8 cellular contexts compared by ENCODE assay signal in genomic region chr12:122979001-122979907, GRCh38. TPM values are rescaled to one million over a fixed set of nuclear protein-coding genes. Genes with fewer than 3 reads are reported as not detected.
DNase-seq lines count a peak whose midpoint lies in the region; ATAC-seq and TF ChIP-seq lines count a peak whose summit lies in the region.

No MANE protein-coding gene starts in this region.

- no peak for DNase-seq in activated CD4-positive, alpha-beta T cell treated with anti-CD3 and anti-CD28 coated beads for 36 hours
- DNase-seq in activated CD4-positive, alpha-beta T cell treated with anti-CD3 and anti-CD28 coated beads, Interleukin-2, amount 50 U/mL, for 1 hour: no peak
- no peak for DNase-seq in activated naive CD4-positive, alpha-beta T cell treated with anti-CD3 and anti-CD28 coated beads, Interleukin-2, amount 50 U/mL, for 72 hours (ENCODE audit: low spot score in 2 of 2)
- DNase-seq in iris pigment epithelial cell (ENCODE audit: low read depth): peak; percentile 7
- DNase-seq in SIG-M5 (lab: John Stamatoyannopoulos, UW): no peak
- no peak for DNase-seq in foreskin keratinocyte

- peaks cover 0 to 32% (median 25%) of the 10 kb centered on the region in 5 donors for H3K36me3 ChIP-seq in subcutaneous abdominal adipose tissue (ENCODE audit: control insufficient read depth in 5 of 5, insufficient read depth in 5 of 5, low read length in 5 of 5)

- ATAC-seq in activated CD4-positive, alpha-beta T cell treated with anti-CD3 and anti-CD28 coated beads for 36 hours: no peak
- no peak for ATAC-seq in activated naive CD4-positive, alpha-beta T cell treated with anti-CD3 and anti-CD28 coated beads, Interleukin-2, amount 50 U/mL, for 72 hours
- ATAC-seq in foreskin keratinocyte: no peak
- no peak for ATAC-seq in GM21447 (IDR thresholded peaks at IDR 0.05; ENCODE audit: unreplicated experiment)

- peak overlapping the region in 4 of 5 donors; percentile 41 to 89 (median 60) for H3K9ac ChIP-seq in subcutaneous abdominal adipose tissue (ENCODE audit: low read length in 5 of 5)

- CTCF ChIA-PET in activated CD4-positive, alpha-beta T cell treated with anti-CD3 and anti-CD28 coated beads for 36 hours (lab: Charles Lee): interaction anchor here (0.5 to 1.2 kb wide), 5 partner anchors 9 to 932 kb away, joined by 3 to 4 read pairs (median 3); no protein-coding TSS in a partner anchor

- H3K36me3 Mint-ChIP-seq in activated CD4-positive, alpha-beta T cell treated with anti-CD3 and anti-CD28 coated beads for 36 hours (ENCODE audit: low read depth): peaks cover 12% of the 10 kb centered on the region
- peaks cover 22 to 23% of the 10 kb centered on the region in 2 donors for H3K36me3 Mint-ChIP-seq in activated naive CD4-positive, alpha-beta T cell treated with anti-CD3 and anti-CD28 coated beads, Interleukin-2, amount 50 U/mL, for 72 hours

- no peaks in the 10 kb centered on the region for H3K9me3 Mint-ChIP-seq in activated CD4-positive, alpha-beta T cell treated with anti-CD3 and anti-CD28 coated beads for 36 hours (ENCODE audit: low read depth)
- no peaks in the 10 kb centered on the region for H3K9me3 Mint-ChIP-seq in activated naive CD4-positive, alpha-beta T cell treated with anti-CD3 and anti-CD28 coated beads, Interleukin-2, amount 50 U/mL, for 72 hours

- intact Hi-C loops in activated CD4-positive, alpha-beta T cell treated with anti-CD3 and anti-CD28 coated beads for 36 hours (cut with DNase I, micrococcal nuclease): loop anchor here (5.0 to 10.0 kb wide), 3 partner anchors 98 to 1936 kb away; partner anchors contain the start of genes KMT5A (in 1 of the 2) and UBC (in 1 of the 2)

- H3K9me3 ChIP-seq in subcutaneous abdominal adipose tissue (ENCODE audit: control insufficient read depth in 5 of 5, low read length in 5 of 5): no peaks in the 10 kb centered on the region

- H3K4me3 Mint-ChIP-seq in activated CD4-positive, alpha-beta T cell treated with anti-CD3 and anti-CD28 coated beads for 36 hours: peak overlapping the region; percentile 87

- H3K27me3 ChIP-seq in subcutaneous abdominal adipose tissue (ENCODE audit: control insufficient read depth in 5 of 5, insufficient read depth in 4 of 5, low read length in 5 of 5): no peaks in the 10 kb centered on the region
- H3K27me3 ChIP-seq in foreskin keratinocyte: no peaks in the 10 kb centered on the region

- H3K27ac Mint-ChIP-seq in activated CD4-positive, alpha-beta T cell treated with anti-CD3 and anti-CD28 coated beads for 36 hours: peak overlapping the region; percentile 31
- H3K27ac Mint-ChIP-seq in activated naive CD4-positive, alpha-beta T cell treated with anti-CD3 and anti-CD28 coated beads, Interleukin-2, amount 50 U/mL, for 72 hours: peak overlapping the region; percentile 68 to 92

- TF ChIP-seq CTCF in foreskin keratinocyte (conservative IDR thresholded peaks at IDR 0.05): no peak

- peaks cover 47% of the 10 kb centered on the region for H3K4me1 Mint-ChIP-seq in activated CD4-positive, alpha-beta T cell treated with anti-CD3 and anti-CD28 coated beads for 36 hours

- H3K4me1 ChIP-seq in subcutaneous abdominal adipose tissue (ENCODE audit: control insufficient read depth in 5 of 5, insufficient read depth in 5 of 5, low read length in 5 of 5) (peaks cover 19 to 78% (median 75%) of the 10 kb centered on the region in 5 donors), foreskin keratinocyte (no peaks in the 10 kb centered on the region)

- no peaks in the 10 kb centered on the region for H3K27me3 Mint-ChIP-seq in activated CD4-positive, alpha-beta T cell treated with anti-CD3 and anti-CD28 coated beads for 36 hours

- POLR2A ChIA-PET in activated CD4-positive, alpha-beta T cell treated with anti-CD3 and anti-CD28 coated beads for 36 hours (lab: Charles Lee): interaction anchor here (0.5 to 1.4 kb wide), 2 partner anchors 93 to 254 kb away, joined by 3 to 4 read pairs; partner anchors contain the start of genes MPHOSPH9 and MTRFR

- H3K27ac ChIP-seq in subcutaneous abdominal adipose tissue (ENCODE audit: low read depth, low read length) (peak overlapping the region; percentile 60), foreskin keratinocyte (no peak overlapping the region)

- H3K4me3 ChIP-seq in subcutaneous abdominal adipose tissue (ENCODE audit: low read depth in 1 of 5, low read length in 5 of 5): peak overlapping the region; percentile 74 to 81 (median 78)

RNA-seq across cellular contexts. Expression of gene ARL6IP4, which starts 1.2 kb away (rescaled TPM):
- 100 to 1,000 TPM; 141 to 163 TPM for total RNA-seq in activated CD4-positive, alpha-beta T cell treated with anti-CD3 and anti-CD28 coated beads for 36 hours
- total RNA-seq in activated naive CD4-positive, alpha-beta T cell treated with anti-CD3 and anti-CD28 coated beads, Interleukin-2, amount 50 U/mL, for 72 hours: 100 to 1,000 TPM in 1 of 2 donors, 10 to 100 TPM in 1; 99.9 to 180 TPM
- total RNA-seq in foreskin keratinocyte: 226 and 246 TPM in 2 replicates
- polyA plus RNA-seq in foreskin keratinocyte: 301 and 340 TPM in 2 replicates

RNA-seq across cellular contexts. Expression of gene OGFOD2, which starts 4.2 kb away (rescaled TPM):
- 10 to 100 TPM; 20.2 to 30.8 TPM for total RNA-seq in activated CD4-positive, alpha-beta T cell treated with anti-CD3 and anti-CD28 coated beads for 36 hours
- 10 to 100 TPM; 30.3 to 30.8 TPM for total RNA-seq in activated naive CD4-positive, alpha-beta T cell treated with anti-CD3 and anti-CD28 coated beads, Interleukin-2, amount 50 U/mL, for 72 hours
- total RNA-seq in foreskin keratinocyte: 12.0 and 12.9 TPM in 2 replicates
- 15.3 and 17.7 TPM in 2 replicates for polyA plus RNA-seq in foreskin keratinocyte

RNA-seq across cellular contexts. Expression of gene ABCB9, which starts 13.0 kb away (rescaled TPM):
- 1 to 10 TPM; 3.8 to 6.3 TPM for total RNA-seq in activated CD4-positive, alpha-beta T cell treated with anti-CD3 and anti-CD28 coated beads for 36 hours
- 1 to 10 TPM; 8.9 to 9.5 TPM for total RNA-seq in activated naive CD4-positive, alpha-beta T cell treated with anti-CD3 and anti-CD28 coated beads, Interleukin-2, amount 50 U/mL, for 72 hours
- 10.0 and 11.0 TPM in 2 replicates for total RNA-seq in foreskin keratinocyte
- 5.8 and 6.3 TPM in 2 replicates for polyA plus RNA-seq in foreskin keratinocyte
